ENCODE assay signal across 1 cellular context in genomic region chr16:3174618-3175148, GRCh38.
TF ChIP-seq lines count a peak whose summit lies in the region.

No MANE protein-coding gene starts in this region.

TF ChIP-seq in GM12878, 131 proteins besides CTCF, POLR2A, EP300 and RAD21:
- no peak for TF ChIP-seq MAX (IDR thresholded peaks at IDR 0.05; ENCODE audit: low read depth, low read length)
- TF ChIP-seq ZNF592 (IDR thresholded peaks at IDR 0.05) = no peak
- TF ChIP-seq GATAD2B (conservative IDR thresholded peaks at IDR 0.05; ENCODE audit: low read depth) = no peak
- no peak for TF ChIP-seq NFXL1 (IDR thresholded peaks at IDR 0.05; ENCODE audit: borderline replicate concordance)
- no peak for TF ChIP-seq ZNF384 (IDR thresholded peaks at IDR 0.05; ENCODE audit: borderline replicate concordance, low read depth, low read length)
- TF ChIP-seq NFYA (IDR thresholded peaks at IDR 0.05; ENCODE audit: borderline replicate concordance, low read depth, low read length) = no peak
- no peak for TF ChIP-seq CBX3 (IDR thresholded peaks at IDR 0.05; ENCODE audit: borderline replicate concordance, low read depth)
- TF ChIP-seq SRF (IDR thresholded peaks at IDR 0.05; ENCODE audit: low read depth in 2 of 2, low read length in 2 of 2) = no peak
